Comparison of ENCODE assay signal across 1 cellular context in the genomic region with DNA sequence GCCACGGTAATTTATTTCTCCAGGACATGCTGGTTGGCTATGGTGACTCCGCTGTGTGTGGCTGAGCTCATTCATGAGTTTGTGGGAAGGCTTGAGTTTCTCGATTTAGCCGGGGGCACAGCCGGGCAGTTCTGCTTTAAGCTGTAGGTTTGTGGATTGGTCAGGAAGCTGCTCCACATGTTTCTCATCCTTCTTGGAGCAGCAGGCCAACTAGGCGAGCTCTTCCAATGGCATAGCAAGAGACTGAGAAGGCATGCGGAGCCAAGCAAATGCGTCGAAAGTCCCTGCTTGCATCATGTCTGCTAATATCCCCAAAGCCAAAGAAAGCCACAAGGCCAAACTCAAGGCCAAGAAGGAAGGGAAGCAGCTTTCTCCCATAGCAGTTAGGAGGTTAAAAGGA.
TF ChIP-seq lines count a peak whose summit lies in the region.

No MANE protein-coding gene starts in this region.

TF ChIP-seq in HepG2, 621 proteins besides CTCF, POLR2A, EP300 and RAD21 (continued from another document):
- TF ChIP-seq HOXA3 (CRISPR knock-in tag; IDR thresholded peaks at IDR 0.05) (no peak), NFATC3 (CRISPR knock-in tag; IDR thresholded peaks at IDR 0.05) (no peak), NONO (IDR thresholded peaks at IDR 0.05) (no peak), NONO (CRISPR knock-in tag; conservative IDR thresholded peaks at IDR 0.05) (no peak), HDAC2 (CRISPR knock-in tag; IDR thresholded peaks at IDR 0.05) (no peak), REXO4 (CRISPR knock-in tag; IDR thresholded peaks at IDR 0.05; ENCODE audit: borderline replicate concordance) (no peak)
